8 cellular contexts compared by ENCODE assay signal in the genomic region with DNA sequence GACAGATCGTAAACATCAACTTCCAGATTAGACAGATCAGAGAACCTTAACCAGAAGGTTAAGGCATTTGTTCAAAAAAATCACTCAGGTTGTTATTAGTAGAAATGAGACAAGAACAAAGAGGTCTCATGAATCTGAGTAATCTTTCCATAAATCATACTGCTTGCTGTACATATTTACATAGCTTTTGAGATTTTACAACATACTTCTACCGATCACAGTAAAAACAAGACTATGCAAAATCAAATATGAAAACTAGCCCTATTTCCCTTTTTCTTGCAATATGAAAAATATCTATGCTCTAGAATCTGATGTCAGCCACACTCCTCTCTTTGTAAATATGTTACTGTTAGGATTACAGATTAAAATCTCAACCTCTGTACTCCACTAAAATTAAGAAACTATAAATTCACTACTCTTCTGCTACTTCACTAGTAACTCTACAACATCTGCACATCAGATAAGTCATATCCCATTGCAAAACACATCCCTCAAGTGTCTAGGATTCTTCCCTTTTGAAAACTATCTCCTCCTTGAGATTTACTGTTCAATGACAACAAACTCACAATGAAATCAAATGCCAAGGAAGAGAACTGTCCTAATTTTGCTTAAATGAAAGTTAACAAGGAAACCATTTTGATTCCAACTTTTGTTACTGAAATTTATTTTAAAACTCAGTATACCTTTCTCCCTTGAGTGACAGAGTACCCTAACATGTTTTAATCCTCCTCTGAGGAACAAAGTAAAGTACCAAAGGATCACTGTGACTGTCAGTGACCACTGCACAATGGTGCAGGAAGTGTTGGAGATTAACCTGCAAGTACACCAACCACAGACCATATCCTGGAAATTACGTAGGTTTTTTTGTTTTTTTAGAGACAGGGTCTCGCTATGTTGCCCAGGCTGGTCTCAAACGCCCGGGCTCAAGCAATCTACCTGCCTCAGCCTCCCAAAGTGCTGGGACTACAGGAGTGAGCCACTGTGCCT. TPM values are rescaled to one million over a fixed set of nuclear protein-coding genes. Genes with fewer than 3 reads are reported as not detected.
DNase-seq lines count a peak whose midpoint lies in the region; ATAC-seq and TF ChIP-seq lines count a peak whose summit lies in the region.

No MANE protein-coding gene starts in this region.

- intact Hi-C loops in upper lobe of right lung (cut with DNase I): no loop called here
- intact Hi-C loops in posterior cingulate gyrus (cut with DNase I): no loop called here

- no peak overlapping the region for H3K4me3 ChIP-seq in SU-DHL-6 (ENCODE audit: insufficient read depth, low read length, poor library complexity, severe bottlenecking)
- no peak overlapping the region for H3K4me3 ChIP-seq in upper lobe of right lung

- no peak for TF ChIP-seq CTCF in SU-DHL-6 (IDR thresholded peaks at IDR 0.05; ENCODE audit: insufficient read depth, low read length, poor library complexity, severe bottlenecking)
- no peak for TF ChIP-seq CTCF in upper lobe of right lung (IDR thresholded peaks at IDR 0.05)

- H3K27ac Mint-ChIP-seq in activated T-cell treated with anti-CD3 and anti-CD28 coated beads, Interleukin-2, amount 50 U/mL, for 72 hours: peak overlapping the region; percentile 85
- H3K27ac Mint-ChIP-seq in stimulated activated effector memory CD8-positive, alpha-beta T cell treated with anti-CD3 and anti-CD28 coated beads, Interleukin-12 subunit alpha, Interleukin-12 subunit beta, amount 100 ng/mL, for 72 hours: peak overlapping the region; percentile 32

- H3K9me2 ChIP-seq in SU-DHL-6 (replicated peaks; ENCODE audit: insufficient read depth, low read length): no peaks in the 10 kb centered on the region

- no peaks in the 10 kb centered on the region for H3K27me3 Mint-ChIP-seq in activated T-cell treated with anti-CD3 and anti-CD28 coated beads, Interleukin-2, amount 50 U/mL, for 72 hours (ENCODE audit: low read depth)

- peak overlapping the region; percentile 35 for H3K4me2 ChIP-seq in SU-DHL-6 (ENCODE audit: low read depth, low read length, poor library complexity, severe bottlenecking)

- H3K4me3 Mint-ChIP-seq in activated T-cell treated with anti-CD3 and anti-CD28 coated beads, Interleukin-2, amount 50 U/mL, for 72 hours: peak overlapping the region; percentile 46 to 80
- peak overlapping the region; percentile 34 for H3K4me3 Mint-ChIP-seq in stimulated activated effector memory CD8-positive, alpha-beta T cell treated with anti-CD3 and anti-CD28 coated beads, Interleukin-12 subunit alpha, Interleukin-12 subunit beta, amount 100 ng/mL, for 72 hours

- DNase-seq in activated T-cell treated with anti-CD3 and anti-CD28 coated beads, Interleukin-2, amount 50 U/mL, for 72 hours: no peak
- DNase-seq in activated T-cell treated with anti-CD3 and anti-CD28 coated beads for 4 hours (no peak), DMS79 (lab: John Stamatoyannopoulos, UW) (no peak), upper lobe of right lung (no peak), posterior cingulate gyrus (no peak)
- no peak for DNase-seq in stimulated activated effector memory CD8-positive, alpha-beta T cell treated with anti-CD3 and anti-CD28 coated beads, Interleukin-12 subunit alpha, Interleukin-12 subunit beta, amount 100 ng/mL, for 72 hours (ENCODE audit: low spot score in 2 of 2)

- H3K27ac ChIP-seq in SU-DHL-6 (ENCODE audit: low read depth, low read length): peak overlapping the region; percentile 9; the same call in 1 of the 2 replicates
- no peak overlapping the region for H3K27ac ChIP-seq in upper lobe of right lung

- H3K27me3 ChIP-seq in SU-DHL-6 (ENCODE audit: low read length) (no peaks in the 10 kb centered on the region), upper lobe of right lung (no peaks in the 10 kb centered on the region)

- no peaks in the 10 kb centered on the region for H3K9me3 Mint-ChIP-seq in activated T-cell treated with anti-CD3 and anti-CD28 coated beads, Interleukin-2, amount 50 U/mL, for 72 hours
- no peaks in the 10 kb centered on the region for H3K9me3 Mint-ChIP-seq in stimulated activated effector memory CD8-positive, alpha-beta T cell treated with anti-CD3 and anti-CD28 coated beads, Interleukin-12 subunit alpha, Interleukin-12 subunit beta, amount 100 ng/mL, for 72 hours

- H2AFZ ChIP-seq in SU-DHL-6 (ENCODE audit: low read depth, low read length, severe bottlenecking): no peak overlapping the region

- no peaks in the 10 kb centered on the region for H3F3A ChIP-seq in SU-DHL-6 (ENCODE audit: insufficient read depth)

- ATAC-seq in activated T-cell treated with anti-CD3 and anti-CD28 coated beads, Interleukin-2, amount 50 U/mL, for 72 hours (replicated peaks in 1 of 2): peak; percentile 79 to 83
- ATAC-seq in HG02852 (IDR thresholded peaks at IDR 0.05; ENCODE audit: unreplicated experiment): peak; percentile 70
- ATAC-seq in stimulated activated effector memory CD8-positive, alpha-beta T cell treated with anti-CD3 and anti-CD28 coated beads, Interleukin-12 subunit alpha, Interleukin-12 subunit beta, amount 100 ng/mL, for 72 hours: peak; percentile 86
- ATAC-seq in upper lobe of right lung: no peak

- H3K9me3 ChIP-seq in SU-DHL-6 (ENCODE audit: insufficient read depth, low read length) (no peaks in the 10 kb centered on the region), upper lobe of right lung (no peaks in the 10 kb centered on the region)

- peaks cover 83% of the 10 kb centered on the region for H3K79me2 ChIP-seq in SU-DHL-6 (ENCODE audit: insufficient read depth, low read length)

- H3K4me1 ChIP-seq in upper lobe of right lung: peaks cover 23% of the 10 kb centered on the region

- peaks cover 1 to 2% of the 10 kb centered on the region in 2 donors for H3K36me3 Mint-ChIP-seq in activated T-cell treated with anti-CD3 and anti-CD28 coated beads, Interleukin-2, amount 50 U/mL, for 72 hours (ENCODE audit: insufficient read depth in 2 of 2)
- peaks cover 12% of the 10 kb centered on the region for H3K36me3 Mint-ChIP-seq in stimulated activated effector memory CD8-positive, alpha-beta T cell treated with anti-CD3 and anti-CD28 coated beads, Interleukin-12 subunit alpha, Interleukin-12 subunit beta, amount 100 ng/mL, for 72 hours

- H3K4me1 Mint-ChIP-seq in activated T-cell treated with anti-CD3 and anti-CD28 coated beads, Interleukin-2, amount 50 U/mL, for 72 hours (ENCODE audit: low read depth): peaks cover 63% of the 10 kb centered on the region
- peaks cover 48% of the 10 kb centered on the region for H3K4me1 Mint-ChIP-seq in stimulated activated effector memory CD8-positive, alpha-beta T cell treated with anti-CD3 and anti-CD28 coated beads, Interleukin-12 subunit alpha, Interleukin-12 subunit beta, amount 100 ng/mL, for 72 hours

- no peak overlapping the region for H3K9ac ChIP-seq in SU-DHL-6 (ENCODE audit: low read length)

- H3K36me3 ChIP-seq in SU-DHL-6 (ENCODE audit: low read length): no peaks in the 10 kb centered on the region
- peaks cover 2% of the 10 kb centered on the region for H3K36me3 ChIP-seq in upper lobe of right lung

- 0 out of 2 replicates have a peak, but pooled peaks cover 8% of the 10 kb centered on the region for H4K20me1 ChIP-seq in SU-DHL-6 (ENCODE audit: low read depth, low read length)

RNA-seq across cellular contexts. Expression of gene DCUN1D1, which starts 12.8 kb away (rescaled TPM):
- 10 to 100 TPM; 43.6 to 44.6 TPM for total RNA-seq in activated T-cell treated with anti-CD3 and anti-CD28 coated beads, Interleukin-2, amount 50 U/mL, for 72 hours
- 49.9 TPM for total RNA-seq in upper lobe of right lung
